ENCODE assay signal across 8 cellular contexts in genomic region chr16:57600048-57600835, GRCh38. TPM values are rescaled to one million over a fixed set of nuclear protein-coding genes. Genes with fewer than 3 reads are reported as not detected.
A peak's percentile ranks its signal among the peaks of the same experiment; 100 is the strongest.
DNase-seq lines count a peak whose midpoint lies in the region; ATAC-seq, FAIRE-seq and TF ChIP-seq lines count a peak whose summit lies in the region.

No MANE protein-coding gene starts in this region.

- peak; percentile 75 to 86 for TF ChIP-seq RAD21 in liver (IDR thresholded peaks at IDR 0.05)

- H3K4me3 ChIP-seq in HAP-1 (no peak overlapping the region), bronchial epithelial cell (ENCODE audit: low read depth, low read length) (no peak overlapping the region), liver (ENCODE audit: low read depth in 1 of 3, low read length in 3 of 3) (no peak overlapping the region), thoracic aorta (no peak overlapping the region)

- H3K27me3 ChIP-seq in HAP-1 (ENCODE audit: low read depth) (peaks cover 14% of the 10 kb centered on the region), bronchial epithelial cell (ENCODE audit: control insufficient read depth, insufficient read depth, low read length) (no peaks in the 10 kb centered on the region), liver (ENCODE audit: control insufficient read depth in 4 of 4, insufficient read depth in 4 of 4, low read length in 3 of 4) (no peaks in the 10 kb centered on the region), thoracic aorta (replicated peaks; ENCODE audit: insufficient read depth) (no peaks in the 10 kb centered on the region)

- ATAC-seq in thoracic aorta (ENCODE audit: insufficient number of reproducible peaks, low FRiP score, low read depth) (no peak), HG03457 (IDR thresholded peaks at IDR 0.05; ENCODE audit: unreplicated experiment) (no peak)

- in situ Hi-C loops in HAP-1 (cut with MboI; ENCODE audit: low sequenced_read_pairs), result no loop called here

- H3K4me1 ChIP-seq in HAP-1 (no peaks in the 10 kb centered on the region; the same call in 1 of the 2 replicates), liver (ENCODE audit: control insufficient read depth in 4 of 4, insufficient read depth in 4 of 4, low read length in 3 of 4) (peaks cover 0 to 8% (median 2%) of the 10 kb centered on the region in 4 donors), thoracic aorta (ENCODE audit: control insufficient read depth in 1 of 2, low read depth in 2 of 2) (no peaks in the 10 kb centered on the region)

- H3K9me3 ChIP-seq in HAP-1 (no peaks in the 10 kb centered on the region), liver (ENCODE audit: control insufficient read depth in 4 of 4, low read length in 3 of 4) (no peaks in the 10 kb centered on the region), thoracic aorta (no peaks in the 10 kb centered on the region)

- TF ChIP-seq CTCF in bronchial epithelial cell (IDR thresholded peaks at IDR 0.05; ENCODE audit: insufficient read depth, low read length, severe bottlenecking) (peak; percentile 98), liver (IDR thresholded peaks at IDR 0.05; ENCODE audit: low read depth, low read length, missing input control) (peak; percentile 83), thoracic aorta (IDR thresholded peaks at IDR 0.05) (peak; percentile 20)

- H3K9ac ChIP-seq in liver (ENCODE audit: low read depth in 1 of 2, low read length in 2 of 2), result no peak overlapping the region

- FAIRE-seq in RCC 7860 (lab: Jason Lieb, UNC) (peak; percentile 20), bronchial epithelial cell (lab: Jason Lieb, UNC) (no peak)

- no peaks in the 10 kb centered on the region for H3K36me3 ChIP-seq in HAP-1 (replicated peaks)
- H3K36me3 ChIP-seq in bronchial epithelial cell (ENCODE audit: control insufficient read depth, insufficient read depth, low read length), result no peaks in the 10 kb centered on the region
- no peaks in the 10 kb centered on the region for H3K36me3 ChIP-seq in liver (ENCODE audit: control insufficient read depth in 4 of 4, insufficient read depth in 3 of 4, low read depth in 1 of 4, low read length in 3 of 4)
- H3K36me3 ChIP-seq in thoracic aorta, result no peaks in the 10 kb centered on the region

- DNase-seq in DMS53 treated with DMSO at 0.1 percent for 48 hours (lab: John Stamatoyannopoulos, UW; ENCODE audit: unreplicated experiment) (peak; percentile 13), HAP-1 (ENCODE audit: low spot score in 2 of 2) (peak; percentile 27 to 74), RCC 7860 (ENCODE audit: low spot score) (peak; percentile 79), bronchial epithelial cell (ENCODE audit: low read depth) (peak; percentile 50), thoracic aorta (ENCODE audit: low spot score) (no peak), globus pallidus (ENCODE audit: low spot score) (no peak)

- WGBS in liver, result 21% methylated on average over 12 of the region's 12 CpGs

- H3K27ac ChIP-seq in liver (ENCODE audit: low read depth in 1 of 2, low read length in 2 of 2) (no peak overlapping the region), thoracic aorta (no peak overlapping the region)

TF ChIP-seq in liver, 16 proteins besides CTCF, POLR2A, EP300 and RAD21:
- TF ChIP-seq RXRA (IDR thresholded peaks at IDR 0.05), result peak in 1 of 2 donors; percentile 48
- TF ChIP-seq TAF1 (conservative IDR thresholded peaks at IDR 0.05), result no peak
- TF ChIP-seq FOXA1 (IDR thresholded peaks at IDR 0.05), result no peak
TF ChIP-seq in liver: peak in this region for 1.

RNA-seq across cellular contexts. Expression of gene ADGRG1, which starts 28.2 kb away (rescaled TPM):
- total RNA-seq in bronchial epithelial cell (21.1 and 45.3 TPM in 2 replicates), liver (1 to 10 TPM; 2.3 to 3.3 TPM), thoracic aorta (10 to 100 TPM in 1 of 2 donors, 1 to 10 TPM in 1; 5.4 to 79.1 TPM)
- 1 to 10 TPM; 1.7 to 1.8 TPM for polyA plus RNA-seq in liver

RNA-seq across cellular contexts. Expression of gene ADGRG5, which starts 57.8 kb away (rescaled TPM):
- not detected in 2 replicates for total RNA-seq in bronchial epithelial cell
- total RNA-seq in liver, result under 1 TPM; 0.33 to 0.37 TPM
- under 1 TPM; 0.10 to 0.24 TPM for polyA plus RNA-seq in liver
- total RNA-seq in thoracic aorta, result under 1 TPM in 1 of 2 donors, not detected in 1; 0.27 TPM

Comparison
In these comparisons a context has a peak if more than half of its experiments do, and no peak if none do; other contexts are left out.
1. DNase-seq: peak in DMS53 treated with DMSO at 0.1 percent for 48 hours (single experiment), HAP-1 (2 of 2), RCC 7860 (single experiment) and bronchial epithelial cell (single experiment); none in thoracic aorta (single experiment) and globus pallidus (single experiment).
2. CTCF ChIP-seq: peak in every context shown above with its lines; median percentile 98 in bronchial epithelial cell; 83 in liver; 20 in thoracic aorta.